11 cellular contexts compared by ENCODE assay signal in genomic region chr18:79616651-79617518, GRCh38.
DNase-seq lines count a peak whose midpoint lies in the region; ATAC-seq and FAIRE-seq lines count a peak whose summit lies in the region.
"Had no signal": no experiment of that assay in that cellular context is flagged by ENCODE, and none has a peak within 500 bp of the region (broad histone marks: within the 10 kb centered on the region; RNA-seq: fewer than 3 reads in every experiment).

No MANE protein-coding gene starts in this region.

- DNase-seq in HTR-8/SVneo (ENCODE audit: insufficient read length, low spot score) (peak; percentile 21), iris pigment epithelial cell (ENCODE audit: low read depth) (peak; percentile 47), NCI-H1105 (lab: John Stamatoyannopoulos, UW) (no peak), islet precursor cell (no peak), NK-92 (lab: John Stamatoyannopoulos, UW; ENCODE audit: unreplicated experiment) (no peak)
- no peak for DNase-seq in stimulated activated naive CD8-positive, alpha-beta T cell treated with anti-CD3 and anti-CD28 coated beads, Interleukin-15, amount 100 ng/mL, for 72 hours
- DNase-seq in stimulated activated CD4-positive, alpha-beta T cell treated with anti-CD3 and anti-CD28 coated beads, Interleukin-1b, Interleukin-23, amount 100 ng/mL, for 48 hours: no peak
- DNase-seq: activated T-cell treated with anti-CD3 and anti-CD28 coated beads, Interleukin-2, amount 50 U/mL, for 1 hour; NCI-H524; stimulated activated CD4-positive, alpha-beta T cell treated with anti-CD3 and anti-CD28 coated beads, Interleukin-4, amount 100 ng/mL, for 1 hour had no signal

- peak; percentile 39 for ATAC-seq in stimulated activated naive CD8-positive, alpha-beta T cell treated with anti-CD3 and anti-CD28 coated beads, Interleukin-15, amount 100 ng/mL, for 72 hours

- no peaks in the 10 kb centered on the region for H3K9me3 Mint-ChIP-seq in dendritic cell treated with granulocyte-macrophage colony-stimulating factor and Interleukin-4, amounts not matched to agents 40 ng/mL and 50 ng/mL, for 4 days
- no peaks in the 10 kb centered on the region for H3K9me3 Mint-ChIP-seq in stimulated activated naive CD8-positive, alpha-beta T cell treated with anti-CD3 and anti-CD28 coated beads, Interleukin-15, amount 100 ng/mL, for 72 hours

- H3K4me1 Mint-ChIP-seq in dendritic cell treated with granulocyte-macrophage colony-stimulating factor and Interleukin-4, amounts not matched to agents 40 ng/mL and 50 ng/mL, for 4 days (ENCODE audit: low read depth): no peaks in the 10 kb centered on the region
- no peaks in the 10 kb centered on the region for H3K4me1 Mint-ChIP-seq in stimulated activated naive CD8-positive, alpha-beta T cell treated with anti-CD3 and anti-CD28 coated beads, Interleukin-15, amount 100 ng/mL, for 72 hours

- H3K27ac Mint-ChIP-seq in dendritic cell treated with granulocyte-macrophage colony-stimulating factor and Interleukin-4, amounts not matched to agents 40 ng/mL and 50 ng/mL, for 4 days: peak overlapping the region; percentile 55
- H3K27ac Mint-ChIP-seq in stimulated activated naive CD8-positive, alpha-beta T cell treated with anti-CD3 and anti-CD28 coated beads, Interleukin-15, amount 100 ng/mL, for 72 hours: no peak overlapping the region

- intact Hi-C loops in dendritic cell treated with granulocyte-macrophage colony-stimulating factor and Interleukin-4, amounts not matched to agents 40 ng/mL and 50 ng/mL, for 4 days (cut with micrococcal nuclease): no loop called here

- H3K4me3 Mint-ChIP-seq in dendritic cell treated with granulocyte-macrophage colony-stimulating factor and Interleukin-4, amounts not matched to agents 40 ng/mL and 50 ng/mL, for 4 days: peak overlapping the region; percentile 46
- peak overlapping the region; percentile 15 to 32 for H3K4me3 Mint-ChIP-seq in stimulated activated naive CD8-positive, alpha-beta T cell treated with anti-CD3 and anti-CD28 coated beads, Interleukin-15, amount 100 ng/mL, for 72 hours

- no peak for FAIRE-seq in HTR-8/SVneo (lab: Jason Lieb, UNC)

- H3K27me3 Mint-ChIP-seq in dendritic cell treated with granulocyte-macrophage colony-stimulating factor and Interleukin-4, amounts not matched to agents 40 ng/mL and 50 ng/mL, for 4 days: peaks cover 39% of the 10 kb centered on the region
- H3K27me3 Mint-ChIP-seq in stimulated activated naive CD8-positive, alpha-beta T cell treated with anti-CD3 and anti-CD28 coated beads, Interleukin-15, amount 100 ng/mL, for 72 hours: no peaks in the 10 kb centered on the region

- H3K36me3 Mint-ChIP-seq in dendritic cell treated with granulocyte-macrophage colony-stimulating factor and Interleukin-4, amounts not matched to agents 40 ng/mL and 50 ng/mL, for 4 days (ENCODE audit: low read depth): no peaks in the 10 kb centered on the region

Comparison
In these comparisons a context has a peak if more than half of its experiments do, and no peak if none do; other contexts are left out.
1. DNase-seq: peak in HTR-8/SVneo (single experiment) and iris pigment epithelial cell (single experiment); none in stimulated activated naive CD8-positive, alpha-beta T cell treated with anti-CD3 and anti-CD28 coated beads, Interleukin-15, amount 100 ng/mL, for 72 hours (0 of 2), stimulated activated CD4-positive, alpha-beta T cell treated with anti-CD3 and anti-CD28 coated beads, Interleukin-1b, Interleukin-23, amount 100 ng/mL, for 48 hours (single experiment), NCI-H1105 (single experiment), islet precursor cell (single experiment) and NK-92 (single experiment).